In genomic region chr12:54529581-54529980, GRCh38 we compare ENCODE assay signal across 32 cellular contexts. TPM values are rescaled to one million over a fixed set of nuclear protein-coding genes. Genes with fewer than 3 reads are reported as not detected.
"Had no signal": no experiment of that assay in that cellular context is flagged by ENCODE, and none has a peak within 500 bp of the region (broad histone marks: within the 10 kb centered on the region; RNA-seq: fewer than 3 reads in every experiment).

No MANE protein-coding gene starts in this region.

- H3K9me3 ChIP-seq: heart right ventricle, left ventricle myocardium inferior, pancreas, psoas muscle, right atrium auricular region, right lobe of liver, tibial nerve, uterus had no signal

- H3K27ac Mint-ChIP-seq: mesothelial cell of epicardium, nephron progenitor cell, type B pancreatic cell had no signal

- H3K4me3 ChIP-seq: heart right ventricle, hepatocyte, left ventricle myocardium inferior, lung, pancreas, psoas muscle, right atrium auricular region, right lobe of liver, smooth muscle cell, tibial nerve, uterus had no signal

- H3K4me2 ChIP-seq: hepatocyte, smooth muscle cell had no signal

- H2AFZ ChIP-seq: hepatocyte had no signal

- ATAC-seq: heart right ventricle; natural killer cell; pancreas; psoas muscle; right lobe of liver; stimulated activated naive CD8-positive, alpha-beta T cell treated with anti-CD3 and anti-CD28 coated beads, Interleukin-15, amount 100 ng/mL, for 72 hours had no signal

- H3K4me3 Mint-ChIP-seq: mesothelial cell of epicardium; naive B cell; natural killer cell; nephron progenitor cell; stimulated activated naive CD8-positive, alpha-beta T cell treated with anti-CD3 and anti-CD28 coated beads, Interleukin-15, amount 100 ng/mL, for 72 hours; type B pancreatic cell had no signal

- H3K36me3 Mint-ChIP-seq: mesothelial cell of epicardium, type B pancreatic cell had no signal

- H3K4me1 Mint-ChIP-seq: mesothelial cell of epicardium had no signal

- H3K4me1 ChIP-seq: left ventricle myocardium inferior, pancreas, psoas muscle, right atrium auricular region, tibial nerve, uterus had no signal

- H3K27me3 ChIP-seq: pancreas, right atrium auricular region, right lobe of liver, tibial nerve, uterus had no signal

- H3K9me3 Mint-ChIP-seq: mesothelial cell of epicardium; naive B cell; natural killer cell; nephron progenitor cell; stimulated activated naive CD8-positive, alpha-beta T cell treated with anti-CD3 and anti-CD28 coated beads, Interleukin-15, amount 100 ng/mL, for 72 hours; type B pancreatic cell had no signal

- DNase-seq: heart right ventricle; islet precursor cell; left ventricle myocardium inferior; mesendoderm; naive B cell; natural killer cell; nephron progenitor cell; pancreas; psoas muscle; right lobe of liver; stimulated activated CD4-positive, alpha-beta T cell treated with anti-CD3 and anti-CD28 coated beads, Interleukin-12 subunit alpha, Interleukin-12 subunit beta, amount 100 ng/mL, for 4 hours; stimulated activated CD4-positive, alpha-beta T cell treated with anti-CD3 and anti-CD28 coated beads, Interleukin-15, amount 100 ng/mL, for 24 hours; stimulated activated CD4-positive, alpha-beta T cell treated with anti-CD3 and anti-CD28 coated beads, Interleukin-2, amount 100 ng/mL, for 24 hours; stimulated activated CD4-positive, alpha-beta T cell treated with anti-CD3 and anti-CD28 coated beads, Interleukin-4, amount 100 ng/mL, for 1 hour; stimulated activated naive CD4-positive, alpha-beta T cell; stimulated activated naive CD8-positive, alpha-beta T cell treated with anti-CD3 and anti-CD28 coated beads, Interleukin-15, amount 100 ng/mL, for 72 hours; substantia nigra; uterus had no signal

- H3K79me2 ChIP-seq: hepatocyte had no signal

- H3K27me3 Mint-ChIP-seq: naive B cell; stimulated activated naive CD8-positive, alpha-beta T cell treated with anti-CD3 and anti-CD28 coated beads, Interleukin-15, amount 100 ng/mL, for 72 hours had no signal

- H3K36me3 ChIP-seq: left ventricle myocardium inferior, pancreas, right atrium auricular region, uterus had no signal

- H3K27ac ChIP-seq: heart right ventricle, hepatocyte, left ventricle myocardium inferior, pancreas, psoas muscle, right atrium auricular region, right lobe of liver, tibial nerve, uterus had no signal

RNA-seq across cellular contexts. Expression of gene PDE1B, which starts 19.8 kb away (rescaled TPM):
- total RNA-seq: osteoblast had no signal

RNA-seq across cellular contexts. Expression of gene NCKAP1L, which starts 32.0 kb away (rescaled TPM):
- total RNA-seq: kidney epithelial cell, renal cortical epithelial cell, smooth muscle cell had no signal

RNA-seq across cellular contexts. Expression of gene GTSF1, which starts 56.2 kb away (rescaled TPM):
- total RNA-seq: hepatocyte, left ventricle myocardium inferior, lower leg skin, mesothelial cell of epicardium, osteoblast, right atrium auricular region, skeletal muscle tissue, smooth muscle cell, temporal lobe, uterus had no signal

RNA-seq across cellular contexts. Expression of gene PPP1R1A, which starts 58.9 kb away (rescaled TPM):
- total RNA-seq: mononuclear cell, natural killer cell, smooth muscle cell had no signal
